Comparison of ENCODE assay signal across 11 cellular contexts in genomic region chr6:102114402-102114801, GRCh38.
DNase-seq lines count a peak whose midpoint lies in the region; ATAC-seq and TF ChIP-seq lines count a peak whose summit lies in the region.
"Had no signal": no experiment of that assay in that cellular context is flagged by ENCODE, and none has a peak within 500 bp of the region (broad histone marks: within the 10 kb centered on the region; RNA-seq: fewer than 3 reads in every experiment).

No MANE protein-coding gene starts in this region.

- no CpG with 5 or more reads among the region's 2 CpGs for WGBS in iPS DF 6.9 (ENCODE audit: insufficient coverage, insufficient read length)

- no peaks in the 10 kb centered on the region for H3K4me1 ChIP-seq in iPS DF 6.9 (ENCODE audit: control insufficient read depth, insufficient read depth, low read length)

- no peak overlapping the region for H3K4me3 ChIP-seq in iPS DF 6.9 (ENCODE audit: low read length)

- no peaks in the 10 kb centered on the region for H3K9me3 ChIP-seq in iPS DF 6.9 (ENCODE audit: control insufficient read depth, insufficient read depth, low read length)

- H3K36me3 ChIP-seq in iPS DF 6.9 (ENCODE audit: control insufficient read depth, insufficient read depth, low read length), result no peaks in the 10 kb centered on the region

- DNase-seq in GM10248 (ENCODE audit: extremely low spot score), result no peak
- DNase-seq in NCI-H2171 (lab: John Stamatoyannopoulos, UW), result peak; percentile 4
- DNase-seq in iPS DF 6.9 (ENCODE audit: low read depth, low spot score), result peak; percentile 13
- no peak for DNase-seq in activated CD4-positive, CD25-positive, alpha-beta regulatory T cell (lab: John Stamatoyannopoulos, UW)
- DNase-seq in 8988T, result no peak
- DNase-seq in T-helper 2 cell, result no peak
- DNase-seq: activated CD4-positive, CD25-positive, alpha-beta regulatory T cell treated with anti-CD3 and anti-CD28 coated beads, Interleukin-2, amount 50 U/mL, for 72 hours; DMS79 treated with DMSO at 0.1 percent for 48 hours; NCI-H187 had no signal

- POLR2A ChIA-PET in GM10248 (lab: Yijun Ruan, JAX), result no interaction called here

- H3K27me3 ChIP-seq in iPS DF 6.9 (ENCODE audit: control insufficient read depth, insufficient read depth, low read length), result no peaks in the 10 kb centered on the region

- CTCF ChIA-PET in GM10248 (lab: Yijun Ruan, JAX), result interaction anchor here (1.3 to 1.4 kb wide), 2 partner anchors 13 to 52 kb away, joined by 3 read pairs; no protein-coding TSS in a partner anchor

- no peak overlapping the region for H3K27ac ChIP-seq in iPS DF 6.9 (ENCODE audit: low read length)

- ATAC-seq in HG02623 (IDR thresholded peaks at IDR 0.05; ENCODE audit: unreplicated experiment) (peak; percentile 82), HG03175 (IDR thresholded peaks at IDR 0.05; ENCODE audit: unreplicated experiment) (no peak)

- peak; percentile 26 for TF ChIP-seq CTCF in GM10248 (IDR thresholded peaks at IDR 0.05; ENCODE audit: control extremely low read depth, extremely low read depth, low read depth, missing control alignments)

Comparison
In these comparisons a context has a peak if more than half of its experiments do, and no peak if none do; other contexts are left out.
1. DNase-seq: peak in NCI-H2171 (single experiment) and iPS DF 6.9 (single experiment); none in GM10248 (single experiment), activated CD4-positive, CD25-positive, alpha-beta regulatory T cell (0 of 4), 8988T (single experiment) and T-helper 2 cell (0 of 5).